12 cellular contexts compared by ENCODE assay signal in genomic region chr7:106072715-106073091, GRCh38. TPM values are rescaled to one million over a fixed set of nuclear protein-coding genes. Genes with fewer than 3 reads are reported as not detected.
DNase-seq lines count a peak whose midpoint lies in the region; ATAC-seq and TF ChIP-seq lines count a peak whose summit lies in the region.
"Had no signal": no experiment of that assay in that cellular context is flagged by ENCODE, and none has a peak within 500 bp of the region (broad histone marks: within the 10 kb centered on the region; RNA-seq: fewer than 3 reads in every experiment).

No MANE protein-coding gene starts in this region.

- H3K27me3 Mint-ChIP-seq in activated CD8-positive, alpha-beta T cell treated with anti-CD3 and anti-CD28 coated beads for 36 hours = no peaks in the 10 kb centered on the region
- H3K27me3 Mint-ChIP-seq in memory B cell = no peaks in the 10 kb centered on the region

- H3K36me3 Mint-ChIP-seq in activated CD8-positive, alpha-beta T cell treated with anti-CD3 and anti-CD28 coated beads for 36 hours (ENCODE audit: low read depth) = no peaks in the 10 kb centered on the region
- H3K36me3 Mint-ChIP-seq in memory B cell = peaks cover 3% of the 10 kb centered on the region
- H3K36me3 Mint-ChIP-seq: CD14-positive monocyte had no signal

- DNase-seq in right atrium auricular region (ENCODE audit: low spot score) (no peak), Right ventricle myocardium superior (no peak), memory B cell (ENCODE audit: low spot score in 2 of 2) (no peak), upper lobe of right lung (no peak), G401 (ENCODE audit: low spot score) (no peak), midbrain (lab: John Stamatoyannopoulos, UW) (no peak)
- no peak for DNase-seq in activated CD8-positive, alpha-beta T cell treated with anti-CD3 and anti-CD28 coated beads for 36 hours
- no peak for DNase-seq in central memory CD4-positive, alpha-beta T cell
- DNase-seq: activated CD8-positive, alpha-beta memory T cell treated with anti-CD3 and anti-CD28 coated beads for 24 hours; GOT3; SW 1271 had no signal

- peak overlapping the region; percentile 97 for H3K27ac Mint-ChIP-seq in activated CD8-positive, alpha-beta T cell treated with anti-CD3 and anti-CD28 coated beads for 36 hours
- peak overlapping the region; percentile 97 for H3K27ac Mint-ChIP-seq in memory B cell

- H3K27me3 ChIP-seq in right atrium auricular region (no peaks in the 10 kb centered on the region), upper lobe of right lung (no peaks in the 10 kb centered on the region)

- H3K9me3 Mint-ChIP-seq in activated CD8-positive, alpha-beta T cell treated with anti-CD3 and anti-CD28 coated beads for 36 hours = no peaks in the 10 kb centered on the region
- H3K9me3 Mint-ChIP-seq in memory B cell = no peaks in the 10 kb centered on the region
- H3K9me3 Mint-ChIP-seq: CD14-positive monocyte had no signal

- in situ Hi-C loops in G401 (cut with HindIII; ENCODE audit: low sequenced_read_pairs) = no loop called here

- H3K4me3 ChIP-seq in right atrium auricular region (no peak overlapping the region), upper lobe of right lung (no peak overlapping the region)

- POLR2A ChIA-PET in activated CD8-positive, alpha-beta T cell treated with anti-CD3 and anti-CD28 coated beads for 36 hours (lab: Charles Lee) = interaction anchor here (1.1 to 3.8 kb wide), 8 partner anchors 9 to 40 kb away, joined by 3 to 21 read pairs (median 14); partner anchors contain the start of gene SYPL1

- ATAC-seq in Right ventricle myocardium superior (ENCODE audit: poor library complexity) (no peak), memory B cell (ENCODE audit: low read depth) (no peak), upper lobe of right lung (no peak)
- no peak for ATAC-seq in activated CD8-positive, alpha-beta T cell treated with anti-CD3 and anti-CD28 coated beads for 36 hours

- intact Hi-C loops in Right ventricle myocardium superior (cut with DNase I) (no loop called here), upper lobe of right lung (cut with DNase I) (no loop called here)
- intact Hi-C loops in activated CD8-positive, alpha-beta T cell treated with anti-CD3 and anti-CD28 coated beads for 36 hours (cut with micrococcal nuclease) = no loop called here

- H3K9me3 ChIP-seq in right atrium auricular region = no peaks in the 10 kb centered on the region
- no peaks in the 10 kb centered on the region for H3K9me3 ChIP-seq in upper lobe of right lung

- H3K4me1 ChIP-seq in right atrium auricular region (peaks cover 0 to 72% of the 10 kb centered on the region in 2 donors), upper lobe of right lung (peaks cover 42% of the 10 kb centered on the region)

- H3K36me3 ChIP-seq in right atrium auricular region (no peaks in the 10 kb centered on the region), upper lobe of right lung (no peaks in the 10 kb centered on the region)

- H3K27ac ChIP-seq in right atrium auricular region (peak overlapping the region; percentile 19 to 55), upper lobe of right lung (peak overlapping the region; percentile 78)

- H3K4me3 Mint-ChIP-seq in activated CD8-positive, alpha-beta T cell treated with anti-CD3 and anti-CD28 coated beads for 36 hours = no peak overlapping the region
- H3K4me3 Mint-ChIP-seq in memory B cell = no peak overlapping the region
- H3K4me3 Mint-ChIP-seq: CD14-positive monocyte had no signal

- TF ChIP-seq CTCF in right atrium auricular region (IDR thresholded peaks at IDR 0.05) = no peak
- no peak for TF ChIP-seq CTCF in activated CD8-positive, alpha-beta T cell treated with anti-CD3 and anti-CD28 coated beads for 36 hours (IDR thresholded peaks at IDR 0.05)
- TF ChIP-seq CTCF in upper lobe of right lung (IDR thresholded peaks at IDR 0.05) = no peak

- peaks cover 58% of the 10 kb centered on the region for H3K4me1 Mint-ChIP-seq in activated CD8-positive, alpha-beta T cell treated with anti-CD3 and anti-CD28 coated beads for 36 hours (ENCODE audit: low read depth)
- H3K4me1 Mint-ChIP-seq in memory B cell = peaks cover 72% of the 10 kb centered on the region

- CTCF ChIA-PET in activated CD8-positive, alpha-beta T cell treated with anti-CD3 and anti-CD28 coated beads for 36 hours (lab: Charles Lee) = interaction anchor here (0.8 to 4.5 kb wide), 9 partner anchors 9 to 264 kb away, joined by 4 to 50 read pairs (median 6); partner anchors contain the start of gene SYPL1

RNA-seq across cellular contexts. Expression of gene SYPL1, which starts 39.4 kb away (rescaled TPM):
- total RNA-seq in right atrium auricular region (10 to 100 TPM; 68.5 to 89.1 TPM), Right ventricle myocardium superior (88.8 TPM), upper lobe of right lung (92.4 TPM)
- total RNA-seq in activated CD8-positive, alpha-beta T cell treated with anti-CD3 and anti-CD28 coated beads for 36 hours = 10 to 100 TPM; 40.1 to 44.6 TPM
- 25.6 and 36.4 TPM in 2 replicates for total RNA-seq in G401 (2014; rRNA removed; shearing (Covaris generic))
